Comparison of ENCODE assay signal across 17 cellular contexts in genomic region chr1:187185389-187185788, GRCh38.
DNase-seq lines count a peak whose midpoint lies in the region; ATAC-seq and TF ChIP-seq lines count a peak whose summit lies in the region.
"Had no signal": no experiment of that assay in that cellular context is flagged by ENCODE, and none has a peak within 500 bp of the region (broad histone marks: within the 10 kb centered on the region; RNA-seq: fewer than 3 reads in every experiment).

No MANE protein-coding gene starts in this region.

- H3K4me1 ChIP-seq in mammary epithelial cell (ENCODE audit: insufficient read depth, low read length) (no peaks in the 10 kb centered on the region), KMS-11 (ENCODE audit: low read depth, poor library complexity, severe bottlenecking) (peaks cover 53% of the 10 kb centered on the region), PC-3 (ENCODE audit: insufficient read depth, low read length) (no peaks in the 10 kb centered on the region)
- H3K4me1 ChIP-seq: A549 had no signal

- H4K20me1 ChIP-seq in mammary epithelial cell (ENCODE audit: insufficient read depth, low read length), result no peaks in the 10 kb centered on the region
- no peaks in the 10 kb centered on the region for H4K20me1 ChIP-seq in KMS-11 (ENCODE audit: insufficient read depth)
- no peaks in the 10 kb centered on the region for H4K20me1 ChIP-seq in PC-3 (ENCODE audit: low read length)

- POLR2A ChIA-PET in MCF 10A (lab: Yijun Ruan, JAX), result no interaction called here
- POLR2A ChIA-PET in PC-3 (lab: Charles Lee; ENCODE audit: unreplicated experiment), result no interaction called here

- ATAC-seq in PC-3 (no peak), HG02852 (IDR thresholded peaks at IDR 0.05; ENCODE audit: unreplicated experiment) (no peak), GM19035 (IDR thresholded peaks at IDR 0.05; ENCODE audit: unreplicated experiment) (no peak)
- ATAC-seq: A549, HepG2 had no signal

- H3K4me2 ChIP-seq in mammary epithelial cell (ENCODE audit: insufficient read depth, low read depth, low read length) (no peak overlapping the region), KMS-11 (peak overlapping the region; percentile 86), PC-3 (ENCODE audit: low read length) (no peak overlapping the region)
- H3K4me2 ChIP-seq: A549 had no signal

- DNase-seq in mammary epithelial cell (peak; percentile 0), MCF 10A (ENCODE audit: unreplicated experiment) (no peak), PC-3 (peak; percentile 26), HPDE6-E6E7 (ENCODE audit: extremely low spot score) (no peak), mesothelial cell of epicardium (ENCODE audit: low spot score in 2 of 2, unreplicated experiment in 2 of 2) (no peak)
- DNase-seq: CD4-positive, alpha-beta T cell; DND-41; GDM1; Karpas-422; NCI-H1417; NCI-H446 had no signal

- no peaks in the 10 kb centered on the region for H3K36me3 Mint-ChIP-seq in MCF 10A (ENCODE audit: insufficient read depth, unreplicated experiment)
- peaks cover 8% of the 10 kb centered on the region for H3K36me3 Mint-ChIP-seq in mesothelial cell of epicardium

- H3K36me3 ChIP-seq in mammary epithelial cell (ENCODE audit: insufficient read depth, low read length) (no peaks in the 10 kb centered on the region), KMS-11 (ENCODE audit: insufficient read depth) (no peaks in the 10 kb centered on the region), PC-3 (ENCODE audit: low read depth, low read length) (no peaks in the 10 kb centered on the region)

- CTCF ChIA-PET in mammary epithelial cell (lab: Charles Lee; ENCODE audit: low non-redundant PET), result no interaction called here
- CTCF ChIA-PET in MCF 10A (lab: Yijun Ruan, JAX), result interaction anchor here (1.0 to 1.6 kb wide), 2 partner anchors 38 to 1597 kb away, joined by 3 read pairs; no protein-coding TSS in a partner anchor
- CTCF ChIA-PET in PC-3 (lab: Charles Lee), result no interaction called here

- H3K79me2 ChIP-seq in mammary epithelial cell (ENCODE audit: insufficient read depth, low read length) (no peaks in the 10 kb centered on the region), KMS-11 (ENCODE audit: insufficient read depth, low read depth) (no peaks in the 10 kb centered on the region), PC-3 (ENCODE audit: low read length) (no peaks in the 10 kb centered on the region)

- H3K4me3 ChIP-seq in mammary epithelial cell (replicated peaks in 1 of 3; ENCODE audit: insufficient read depth in 1 of 3, low read depth in 2 of 3, low read length in 3 of 3) (no peak overlapping the region), KMS-11 (IDR thresholded peaks at IDR 0.05; ENCODE audit: insufficient read depth, low read depth, low read length) (peak overlapping the region; percentile 83), PC-3 (ENCODE audit: low read length) (no peak overlapping the region)
- H3K4me3 ChIP-seq: A549 had no signal

- H3K4me1 Mint-ChIP-seq in MCF 10A (ENCODE audit: insufficient read depth, unreplicated experiment) (no peaks in the 10 kb centered on the region), mesothelial cell of epicardium (peaks cover 14% of the 10 kb centered on the region)

- H3K9me2 ChIP-seq in PC-3 (replicated peaks; ENCODE audit: low read length), result no peaks in the 10 kb centered on the region

- H3F3A ChIP-seq in PC-3 (ENCODE audit: low read length, unreplicated experiment), result no peaks in the 10 kb centered on the region

- intact Hi-C loops in mammary epithelial cell (cut with micrococcal nuclease), result no loop called here
- intact Hi-C loops in MCF 10A (cut with micrococcal nuclease), result no loop called here
- intact Hi-C loops in PC-3 (cut with micrococcal nuclease), result no loop called here

- H3K4me3 Mint-ChIP-seq in MCF 10A (ENCODE audit: unreplicated experiment) (no peak overlapping the region), mesothelial cell of epicardium (no peak overlapping the region)
- H3K4me3 Mint-ChIP-seq: CD4-positive, alpha-beta T cell; T-helper 2 cell treated with Interferon-gamma antibody and Interleukin-4, amounts not matched to agents 5 μg/mL and 100 μg/mL, for 36 hours had no signal

- H3K27ac Mint-ChIP-seq in MCF 10A (ENCODE audit: low read depth, unreplicated experiment) (no peak overlapping the region), mesothelial cell of epicardium (no peak overlapping the region)
- H3K27ac Mint-ChIP-seq: CD4-positive, alpha-beta T cell; T-helper 2 cell treated with Interferon-gamma antibody and Interleukin-4, amounts not matched to agents 5 μg/mL and 100 μg/mL, for 36 hours had no signal

- BruUV-seq in mammary epithelial cell (replicated peaks; lab: Mats Ljungman, UMichigan) (no TSS peak), MCF 10A (replicated peaks; lab: Mats Ljungman, UMichigan) (no TSS peak), PC-3 (replicated peaks; lab: Mats Ljungman, UMichigan) (no TSS peak)

- dilution Hi-C loops in mammary epithelial cell (cut with HindIII; ENCODE audit: low sequenced_read_pairs), result loop anchor here (5.0 kb wide), 1 partner anchor 37 kb away; no protein-coding TSS in a partner anchor

- 32% methylated on average over 2 of the region's 2 CpGs for WGBS in mammary epithelial cell (ENCODE audit: low coverage, missing lambda C conversion rate)

- no peak overlapping the region for H3K27ac ChIP-seq in mammary epithelial cell (ENCODE audit: insufficient read depth, low read depth, low read length)
- H3K27ac ChIP-seq in KMS-11, result peak overlapping the region; percentile 87
- 0 out of 2 replicates have a peak overlapping the region, but pooled peaks have one; percentile 20 for H3K27ac ChIP-seq in PC-3 (ENCODE audit: low read length)
- H3K27ac ChIP-seq: A549 had no signal

- H3K9me3 Mint-ChIP-seq in MCF 10A (ENCODE audit: unreplicated experiment) (peaks cover 28% of the 10 kb centered on the region), mesothelial cell of epicardium (peaks cover 49% of the 10 kb centered on the region)

- H3K27me3 ChIP-seq in mammary epithelial cell (ENCODE audit: insufficient read depth, low read length) (no peaks in the 10 kb centered on the region), KMS-11 (ENCODE audit: insufficient read depth, low read depth) (no peaks in the 10 kb centered on the region), PC-3 (ENCODE audit: low read length) (no peaks in the 10 kb centered on the region)

- H2AFZ ChIP-seq in mammary epithelial cell (ENCODE audit: low read depth, low read length) (no peak overlapping the region), KMS-11 (ENCODE audit: low read depth) (peak overlapping the region; percentile 41; the same call in 1 of the 2 replicates), PC-3 (ENCODE audit: low read length) (no peak overlapping the region)

- in situ Hi-C loops in mammary epithelial cell (cut with MboI; ENCODE audit: low sequenced_read_pairs in 2 of 2), result no loop called here

- TF ChIP-seq CTCF in mammary epithelial cell (conservative IDR thresholded peaks at IDR 0.05 in 1 of 2, IDR thresholded peaks at IDR 0.05 in 1 of 2; ENCODE audit: extremely low read depth in 1 of 2, insufficient read depth in 1 of 2, low read depth in 1 of 2, low read length in 2 of 2) (no peak), MCF 10A (IDR thresholded peaks at IDR 0.05; ENCODE audit: unreplicated experiment) (no peak), KMS-11 (conservative IDR thresholded peaks at IDR 0.05; ENCODE audit: low read depth, low read length) (peak; percentile 38; the same call in 1 of the 2 replicates), PC-3 (conservative IDR thresholded peaks at IDR 0.05; ENCODE audit: low read depth, low read length) (no peak), mesothelial cell of epicardium (IDR thresholded peaks at IDR 0.05; ENCODE audit: unreplicated experiment) (no peak)

- H3K9me3 ChIP-seq in mammary epithelial cell (replicated peaks; ENCODE audit: insufficient read depth, low read length) (no peaks in the 10 kb centered on the region), PC-3 (ENCODE audit: low read length) (no peaks in the 10 kb centered on the region)
- H3K9me3 ChIP-seq: A549 had no signal

- H3K27me3 Mint-ChIP-seq in MCF 10A (ENCODE audit: insufficient read depth, unreplicated experiment) (no peaks in the 10 kb centered on the region), mesothelial cell of epicardium (ENCODE audit: low read depth) (no peaks in the 10 kb centered on the region)
- H3K27me3 Mint-ChIP-seq: CD4-positive, alpha-beta T cell had no signal

- H3K9ac ChIP-seq in mammary epithelial cell (ENCODE audit: insufficient read depth, low read length), result no peak overlapping the region
- peak overlapping the region; percentile 56 for H3K9ac ChIP-seq in KMS-11
- no peak overlapping the region for H3K9ac ChIP-seq in PC-3 (ENCODE audit: low read length)

Comparison
In these comparisons a context has a peak if more than half of its experiments do, and no peak if none do; other contexts are left out.
1. DNase-seq: peak in mammary epithelial cell (single experiment) and PC-3 (single experiment); none in MCF 10A (single experiment), HPDE6-E6E7 (single experiment) and mesothelial cell of epicardium (0 of 2).